ENCODE assay signal across 26 cellular contexts in genomic region chr4:52371861-52372260, GRCh38.
"Had no signal": no experiment of that assay in that cellular context is flagged by ENCODE, and none has a peak within 500 bp of the region (broad histone marks: within the 10 kb centered on the region; RNA-seq: fewer than 3 reads in every experiment).

No MANE protein-coding gene starts in this region.

- H3K4me3 ChIP-seq: heart right ventricle, lower lobe of right lung, neural progenitor cell, smooth muscle cell, stomach, thyroid gland, vagina had no signal

- H3K9ac ChIP-seq: neural progenitor cell, parathyroid adenoma had no signal

- H3K4me1 Mint-ChIP-seq: immature natural killer cell; natural killer cell; stimulated activated effector memory CD8-positive, alpha-beta T cell treated with anti-CD3 and anti-CD28 coated beads, Interleukin-12 subunit alpha, Interleukin-12 subunit beta, amount 100 ng/mL, for 72 hours had no signal

- H3K27ac ChIP-seq: heart right ventricle, lower lobe of right lung, neural progenitor cell, parathyroid adenoma, stomach, thyroid gland, vagina had no signal

- H3K79me2 ChIP-seq: parathyroid adenoma had no signal

- H2AFZ ChIP-seq: neural progenitor cell, parathyroid adenoma had no signal

- H3K27ac Mint-ChIP-seq: effector memory CD8-positive, alpha-beta T cell; immature natural killer cell; natural killer cell; neural progenitor cell; progenitor cell of endocrine pancreas; stimulated activated effector memory CD8-positive, alpha-beta T cell treated with anti-CD3 and anti-CD28 coated beads, Interleukin-12 subunit alpha, Interleukin-12 subunit beta, amount 100 ng/mL, for 72 hours had no signal

- H3K9me3 ChIP-seq: heart right ventricle, lower lobe of right lung, stomach, thyroid gland, vagina had no signal

- H3K4me1 ChIP-seq: lower lobe of right lung, neural progenitor cell, parathyroid adenoma, stomach, thyroid gland, vagina had no signal

- H3K4me3 Mint-ChIP-seq: effector memory CD8-positive, alpha-beta T cell; immature natural killer cell; natural killer cell; neural progenitor cell; stimulated activated effector memory CD8-positive, alpha-beta T cell treated with anti-CD3 and anti-CD28 coated beads, Interleukin-12 subunit alpha, Interleukin-12 subunit beta, amount 100 ng/mL, for 72 hours had no signal

- H3K4me2 ChIP-seq: neural progenitor cell, smooth muscle cell had no signal

- H3K27me3 ChIP-seq: heart right ventricle, neural progenitor cell, stomach, thyroid gland, vagina had no signal

- H3K36me3 ChIP-seq: heart right ventricle, lower lobe of right lung, neural progenitor cell, stomach, thyroid gland, vagina had no signal

- H3K36me3 Mint-ChIP-seq: immature natural killer cell; natural killer cell; neural progenitor cell; stimulated activated effector memory CD8-positive, alpha-beta T cell treated with anti-CD3 and anti-CD28 coated beads, Interleukin-12 subunit alpha, Interleukin-12 subunit beta, amount 100 ng/mL, for 72 hours had no signal

- H3K9me3 Mint-ChIP-seq: effector memory CD8-positive, alpha-beta T cell; natural killer cell; neural progenitor cell; stimulated activated effector memory CD8-positive, alpha-beta T cell treated with anti-CD3 and anti-CD28 coated beads, Interleukin-12 subunit alpha, Interleukin-12 subunit beta, amount 100 ng/mL, for 72 hours had no signal

- DNase-seq: cortex of kidney; effector memory CD8-positive, alpha-beta T cell; erythroblast; foreskin melanocyte; glutamatergic neuron; heart right ventricle; hypothalamus; immature natural killer cell; islet precursor cell; kidney glomerular epithelial cell; left colon; left ventricle myocardium superior; lower lobe of right lung; natural killer cell; stimulated activated CD4-positive, alpha-beta T cell treated with anti-CD3 and anti-CD28 coated beads, Interleukin-2, amount 100 ng/mL, for 24 hours; stimulated activated CD4-positive, alpha-beta T cell treated with anti-CD3 and anti-CD28 coated beads, Interleukin-4, amount 100 ng/mL, for 24 hours; stimulated activated naive CD4-positive, alpha-beta T cell treated with Interleukin-2 at 50 U/mL for 16 hours; stomach; thyroid gland; trophoblast cell had no signal
